ENCODE assay signal across 14 cellular contexts in genomic region chr2:101109451-101110140, GRCh38. TPM values are rescaled to one million over a fixed set of nuclear protein-coding genes. Genes with fewer than 3 reads are reported as not detected.
DNase-seq lines count a peak whose midpoint lies in the region; ATAC-seq and TF ChIP-seq lines count a peak whose summit lies in the region.
"Had no signal": no experiment of that assay in that cellular context is flagged by ENCODE, and none has a peak within 500 bp of the region (broad histone marks: within the 10 kb centered on the region; RNA-seq: fewer than 3 reads in every experiment).

No MANE protein-coding gene starts in this region.

- H3K27me3 ChIP-seq in lung (ENCODE audit: control insufficient read depth, insufficient read depth) (no peaks in the 10 kb centered on the region), vagina (no peaks in the 10 kb centered on the region)

- H3K4me1 ChIP-seq in lung (ENCODE audit: control insufficient read depth in 2 of 2, insufficient read depth in 2 of 2, low read length in 2 of 2), result peaks cover 24 to 50% of the 10 kb centered on the region in 2 donors
- H3K4me1 ChIP-seq in vagina, result peaks cover 48% of the 10 kb centered on the region

- no peaks in the 10 kb centered on the region for H3K9me3 Mint-ChIP-seq in stimulated activated naive CD8-positive, alpha-beta T cell treated with anti-CD3 and anti-CD28 coated beads, Interleukin-15, amount 100 ng/mL, for 72 hours
- H3K9me3 Mint-ChIP-seq: activated T-helper 2 cell treated with anti-CD3 and anti-CD28 coated beads, Interferon-gamma antibody, Interleukin-2, Interleukin-4, amounts not matched to agents 10 μg/mL and 5 μg/mL and 100 μg/mL, durations not matched to agents 14 hours and 24 hours and 36 hours had no signal

- no peak for ATAC-seq in lung (ENCODE audit: insufficient read depth, low FRiP score)
- ATAC-seq in GM19455 (IDR thresholded peaks at IDR 0.05; ENCODE audit: unreplicated experiment), result no peak
- no peak for ATAC-seq in stimulated activated naive CD8-positive, alpha-beta T cell treated with anti-CD3 and anti-CD28 coated beads, Interleukin-15, amount 100 ng/mL, for 72 hours

- no peak overlapping the region for H3K4me3 Mint-ChIP-seq in stimulated activated naive CD8-positive, alpha-beta T cell treated with anti-CD3 and anti-CD28 coated beads, Interleukin-15, amount 100 ng/mL, for 72 hours

- H3K27me3 Mint-ChIP-seq in stimulated activated naive CD8-positive, alpha-beta T cell treated with anti-CD3 and anti-CD28 coated beads, Interleukin-15, amount 100 ng/mL, for 72 hours, result no peaks in the 10 kb centered on the region

- H3K27ac ChIP-seq in lung (ENCODE audit: low read depth in 1 of 2, low read length in 1 of 2) (peak overlapping the region; percentile 67 to 79), vagina (peak overlapping the region; percentile 16)

- H3K4me1 Mint-ChIP-seq in stimulated activated naive CD8-positive, alpha-beta T cell treated with anti-CD3 and anti-CD28 coated beads, Interleukin-15, amount 100 ng/mL, for 72 hours, result no peaks in the 10 kb centered on the region

- WGBS in lung, 2 donors, result 72 to 77% methylated on average over 14 of the region's 14 CpGs

- no peak overlapping the region for H3K27ac Mint-ChIP-seq in stimulated activated naive CD8-positive, alpha-beta T cell treated with anti-CD3 and anti-CD28 coated beads, Interleukin-15, amount 100 ng/mL, for 72 hours
- H3K27ac Mint-ChIP-seq: activated T-helper 2 cell treated with anti-CD3 and anti-CD28 coated beads, Interferon-gamma antibody, Interleukin-2, Interleukin-4, amounts not matched to agents 10 μg/mL and 5 μg/mL and 100 μg/mL, durations not matched to agents 14 hours and 24 hours and 36 hours had no signal

- intact Hi-C loops in vagina (cut with DNase I), result no loop called here

- DNase-seq in NCI-H524 (lab: John Stamatoyannopoulos, UW) (peak; percentile 18 to 56), NCI-H524 treated with DMSO at 0.1 percent for 48 hours (lab: John Stamatoyannopoulos, UW) (no peak), choroid plexus epithelial cell (ENCODE audit: low read depth) (peak; percentile 37), lung (ENCODE audit: low spot score) (no peak), vagina (ENCODE audit: extremely low spot score in 2 of 2) (no peak), medulla oblongata (ENCODE audit: extremely low spot score) (no peak)
- no peak for DNase-seq in stimulated activated naive CD8-positive, alpha-beta T cell treated with anti-CD3 and anti-CD28 coated beads, Interleukin-15, amount 100 ng/mL, for 72 hours
- DNase-seq: ACHN, cortex of kidney, midbrain, NCI-H2081 treated with DMSO at 0.1 percent for 48 hours, small intestine had no signal

- H3K36me3 ChIP-seq in lung (ENCODE audit: control insufficient read depth in 2 of 2, insufficient read depth in 2 of 2, low read length in 2 of 2) (peaks cover 0 to 1% of the 10 kb centered on the region in 2 donors), vagina (no peaks in the 10 kb centered on the region)

- TF ChIP-seq CTCF in choroid plexus epithelial cell (conservative IDR thresholded peaks at IDR 0.05; ENCODE audit: low read depth, low read length) (no peak), lung (IDR thresholded peaks at IDR 0.05; ENCODE audit: control extremely low read depth, extremely low read depth) (no peak), vagina (IDR thresholded peaks at IDR 0.05) (no peak)

- H3K9me3 ChIP-seq in lung (ENCODE audit: control insufficient read depth in 2 of 2, insufficient read depth in 1 of 2, low read length in 1 of 2) (no peaks in the 10 kb centered on the region), vagina (no peaks in the 10 kb centered on the region)

- no peak for TF ChIP-seq POLR2A in vagina (IDR thresholded peaks at IDR 0.05)

- H3K4me3 ChIP-seq in choroid plexus epithelial cell (ENCODE audit: low read depth, low read length) (no peak overlapping the region), lung (no peak overlapping the region), vagina (no peak overlapping the region)

RNA-seq across cellular contexts. Expression of gene TBC1D8, which starts 41.6 kb away (rescaled TPM):
- 10 to 100 TPM; 35.4 to 40.7 TPM for total RNA-seq in lung
- polyA plus RNA-seq in lung, result 10 to 100 TPM; 15.8 to 24.1 TPM
- 72.2 TPM for total RNA-seq in vagina

Comparison
In these comparisons a context has a peak if more than half of its experiments do, and no peak if none do; other contexts are left out.
1. DNase-seq: peak in NCI-H524 (2 of 2) and choroid plexus epithelial cell (single experiment); none in NCI-H524 treated with DMSO at 0.1 percent for 48 hours (single experiment), lung (single experiment), vagina (0 of 2), medulla oblongata (single experiment) and stimulated activated naive CD8-positive, alpha-beta T cell treated with anti-CD3 and anti-CD28 coated beads, Interleukin-15, amount 100 ng/mL, for 72 hours (0 of 2).